Comparison of ENCODE assay signal across 9 cellular contexts in the genomic region with DNA sequence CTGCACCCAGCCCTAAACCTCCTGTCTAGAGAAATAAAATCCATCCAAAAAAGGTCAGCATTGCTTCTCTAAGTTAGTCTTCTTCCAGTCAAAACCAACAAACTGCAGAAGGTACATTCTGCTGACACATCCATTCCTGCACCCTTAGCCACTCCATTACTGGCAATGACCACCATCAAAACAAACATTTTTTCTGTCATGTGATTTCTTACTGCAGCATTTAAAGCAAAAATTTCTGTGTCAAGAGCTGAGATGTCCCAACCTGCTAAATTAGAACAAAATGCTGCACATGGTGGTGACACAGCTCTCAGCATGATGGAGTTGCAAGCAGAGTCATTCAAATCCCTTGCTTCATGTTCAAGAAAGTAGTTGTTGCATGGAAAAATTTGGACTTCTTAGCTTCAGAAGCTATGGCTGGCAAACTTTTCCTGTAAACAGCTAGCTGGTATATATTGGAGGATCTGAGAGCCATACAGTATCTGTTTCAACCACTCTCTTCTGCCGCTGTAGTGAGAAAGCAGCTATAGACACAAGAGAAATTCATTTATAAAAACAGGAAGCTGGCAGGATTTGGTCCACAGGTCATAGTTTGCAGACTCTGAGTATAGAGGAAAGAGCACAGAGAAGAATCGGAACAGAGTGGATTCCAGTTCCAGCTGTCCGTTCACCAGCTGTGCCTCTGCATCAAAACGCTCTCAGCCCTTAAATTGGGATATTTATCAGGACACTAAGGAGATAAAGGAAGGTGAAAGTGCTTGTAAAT. TPM values are rescaled to one million over a fixed set of nuclear protein-coding genes. Genes with fewer than 3 reads are reported as not detected.
DNase-seq lines count a peak whose midpoint lies in the region; ATAC-seq and TF ChIP-seq lines count a peak whose summit lies in the region.
"Had no signal": no experiment of that assay in that cellular context is flagged by ENCODE, and none has a peak within 500 bp of the region (broad histone marks: within the 10 kb centered on the region; RNA-seq: fewer than 3 reads in every experiment).

No MANE protein-coding gene starts in this region.

- H3K4me3 ChIP-seq in fibroblast of villous mesenchyme (ENCODE audit: low read depth, low read length), result no peak overlapping the region

- ATAC-seq in stimulated activated naive CD8-positive, alpha-beta T cell treated with anti-CD3 and anti-CD28 coated beads, Interleukin-15, Interleukin-2, amounts not matched to agents 100 U/mL and 50 U/mL, for 24 hours, result no peak
- ATAC-seq in HG03565 (IDR thresholded peaks at IDR 0.05; ENCODE audit: unreplicated experiment), result peak; percentile 53
- ATAC-seq in HG03196 (IDR thresholded peaks at IDR 0.05; ENCODE audit: unreplicated experiment), result no peak

- peaks cover 2% of the 10 kb centered on the region for H3K36me3 Mint-ChIP-seq in stimulated activated naive CD8-positive, alpha-beta T cell treated with anti-CD3 and anti-CD28 coated beads, Interleukin-15, Interleukin-2, amounts not matched to agents 100 ng/mL and 50 ng/mL, for 24 hours (ENCODE audit: low read depth)

- peak overlapping the region; percentile 13 for H3K27ac Mint-ChIP-seq in stimulated activated naive CD8-positive, alpha-beta T cell treated with anti-CD3 and anti-CD28 coated beads, Interleukin-15, Interleukin-2, amounts not matched to agents 100 ng/mL and 50 ng/mL, for 24 hours

- no peaks in the 10 kb centered on the region for H3K27me3 Mint-ChIP-seq in stimulated activated naive CD8-positive, alpha-beta T cell treated with anti-CD3 and anti-CD28 coated beads, Interleukin-15, Interleukin-2, amounts not matched to agents 100 ng/mL and 50 ng/mL, for 24 hours

- peaks cover 26% of the 10 kb centered on the region for H3K4me1 Mint-ChIP-seq in stimulated activated naive CD8-positive, alpha-beta T cell treated with anti-CD3 and anti-CD28 coated beads, Interleukin-15, Interleukin-2, amounts not matched to agents 100 ng/mL and 50 ng/mL, for 24 hours (ENCODE audit: low read depth)

- H3K9me3 Mint-ChIP-seq in stimulated activated naive CD8-positive, alpha-beta T cell treated with anti-CD3 and anti-CD28 coated beads, Interleukin-15, Interleukin-2, amounts not matched to agents 100 ng/mL and 50 ng/mL, for 24 hours, result no peaks in the 10 kb centered on the region

- peak overlapping the region; percentile 10 for H3K4me3 Mint-ChIP-seq in stimulated activated naive CD8-positive, alpha-beta T cell treated with anti-CD3 and anti-CD28 coated beads, Interleukin-15, Interleukin-2, amounts not matched to agents 100 ng/mL and 50 ng/mL, for 24 hours

- TF ChIP-seq CTCF in fibroblast of villous mesenchyme (IDR thresholded peaks at IDR 0.05; ENCODE audit: insufficient read depth, low read depth, low read length), result no peak

- DNase-seq in stimulated activated naive CD8-positive, alpha-beta T cell treated with anti-CD3 and anti-CD28 coated beads, Interleukin-15, Interleukin-2, amounts not matched to agents 100 U/mL and 50 U/mL, for 24 hours, result no peak
- DNase-seq in fibroblast of villous mesenchyme (ENCODE audit: low read depth) (peak; percentile 81), KG1 (lab: John Stamatoyannopoulos, UW) (no peak), RKO (ENCODE audit: low spot score) (no peak)
- DNase-seq in central memory CD4-positive, alpha-beta T cell, result no peak
- DNase-seq: Calu3 had no signal

RNA-seq across cellular contexts. Expression of a gene that starts 17.4 kb away (rescaled TPM):
- 0.43 and 0.97 TPM in 2 replicates for total RNA-seq in fibroblast of villous mesenchyme
- total RNA-seq: Calu3 had no signal
